Comparison of ENCODE assay signal across 8 cellular contexts in the genomic region with DNA sequence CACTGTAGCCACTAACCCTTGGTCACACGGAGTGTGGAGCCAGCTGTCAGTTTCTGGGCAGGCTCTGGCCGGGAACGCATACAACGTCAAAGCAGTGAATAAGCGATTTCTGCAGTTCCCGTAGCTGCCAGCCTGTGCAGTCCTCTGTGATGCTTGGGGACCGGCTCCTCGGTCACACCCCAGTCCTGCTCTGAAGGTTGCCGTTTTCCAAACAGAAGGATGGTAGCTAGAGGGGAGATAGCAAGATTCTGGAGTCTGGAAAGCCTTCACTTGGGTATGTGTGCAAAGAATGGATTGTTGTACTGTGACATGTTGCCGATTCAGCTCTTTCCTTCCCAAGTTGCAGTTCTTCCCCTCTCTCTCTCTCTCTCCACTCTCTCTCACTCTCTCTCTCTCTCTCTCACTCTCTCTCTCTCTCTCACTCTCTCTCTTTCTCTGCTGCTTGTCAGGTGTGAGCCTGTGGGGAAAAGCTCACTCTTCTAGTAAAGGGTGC. TPM values are rescaled to one million over a fixed set of nuclear protein-coding genes. Genes with fewer than 3 reads are reported as not detected.
DNase-seq lines count a peak whose midpoint lies in the region; TF ChIP-seq lines count a peak whose summit lies in the region.

No MANE protein-coding gene starts in this region.

- H3K9ac ChIP-seq in GM23248 = peak overlapping the region; percentile 67

- peak overlapping the region; percentile 89 for H2AFZ ChIP-seq in GM23248

- peak overlapping the region; percentile 79 for H3K4me3 Mint-ChIP-seq in activated T-cell treated with anti-CD3 and anti-CD28 coated beads, Interleukin-2, amount 50 U/mL, for 24 hours
- H3K4me3 Mint-ChIP-seq in neural crest cell = peak overlapping the region; percentile 47

- no peaks in the 10 kb centered on the region for H3K9me2 ChIP-seq in GM23248 (ENCODE audit: insufficient read depth)

- H3K27me3 Mint-ChIP-seq in activated T-cell treated with anti-CD3 and anti-CD28 coated beads, Interleukin-2, amount 50 U/mL, for 24 hours = no peaks in the 10 kb centered on the region
- H3K27me3 Mint-ChIP-seq in neural crest cell (ENCODE audit: low read depth) = no peaks in the 10 kb centered on the region

- H3K36me3 ChIP-seq in GM23248 (ENCODE audit: low read depth) = no peaks in the 10 kb centered on the region
- no peaks in the 10 kb centered on the region for H3K36me3 ChIP-seq in vagina

- H3K79me2 ChIP-seq in GM23248 (ENCODE audit: insufficient read depth) = no peaks in the 10 kb centered on the region; the same call in 1 of the 2 replicates

- intact Hi-C loops in vagina (cut with DNase I) = no loop called here

- H3K4me3 ChIP-seq in GM23248 (peak overlapping the region; percentile 68), fibroblast of mammary gland (ENCODE audit: control insufficient read depth, low read depth, low read length) (peak overlapping the region; percentile 45), vagina (peak overlapping the region; percentile 29 to 49)

- peaks cover 55% of the 10 kb centered on the region for H3K36me3 Mint-ChIP-seq in activated T-cell treated with anti-CD3 and anti-CD28 coated beads, Interleukin-2, amount 50 U/mL, for 24 hours (ENCODE audit: low read depth)
- H3K36me3 Mint-ChIP-seq in neural crest cell (ENCODE audit: low read depth) = peaks cover 2% of the 10 kb centered on the region

- peak overlapping the region; percentile 95 for H3K27ac Mint-ChIP-seq in activated T-cell treated with anti-CD3 and anti-CD28 coated beads, Interleukin-2, amount 50 U/mL, for 24 hours
- peak overlapping the region; percentile 81 for H3K27ac Mint-ChIP-seq in neural crest cell (ENCODE audit: unreplicated experiment)

- H3K27ac ChIP-seq in GM23248 (peak overlapping the region; percentile 51), vagina (peak overlapping the region; percentile 89)

- H3K4me1 Mint-ChIP-seq in activated T-cell treated with anti-CD3 and anti-CD28 coated beads, Interleukin-2, amount 50 U/mL, for 24 hours (ENCODE audit: low read depth) = peaks cover 93% of the 10 kb centered on the region
- peaks cover 43% of the 10 kb centered on the region for H3K4me1 Mint-ChIP-seq in neural crest cell

- no peaks in the 10 kb centered on the region for H3K9me3 ChIP-seq in GM23248 (ENCODE audit: low read depth)
- no peaks in the 10 kb centered on the region for H3K9me3 ChIP-seq in vagina

- H3K4me1 ChIP-seq in GM23248 (ENCODE audit: insufficient read depth) (peaks cover 22% of the 10 kb centered on the region), vagina (peaks cover 36% of the 10 kb centered on the region)

- no peaks in the 10 kb centered on the region for H3K27me3 ChIP-seq in GM23248 (replicated peaks; ENCODE audit: insufficient read depth)
- no peaks in the 10 kb centered on the region for H3K27me3 ChIP-seq in vagina

- no peak for TF ChIP-seq CTCF in GM10266 (IDR thresholded peaks at IDR 0.05; ENCODE audit: control insufficient read depth, insufficient read depth, low read depth, missing control alignments)
- TF ChIP-seq CTCF in fibroblast of mammary gland (conservative IDR thresholded peaks at IDR 0.05; ENCODE audit: control insufficient read depth, insufficient read depth, low read depth, low read length) = no peak
- TF ChIP-seq CTCF in neural crest cell (conservative IDR thresholded peaks at IDR 0.05) = no peak
- peak in 1 of 3 experiments; percentile 94 for TF ChIP-seq CTCF in vagina (IDR thresholded peaks at IDR 0.05)

- H3K4me2 ChIP-seq in GM23248 (ENCODE audit: unreplicated experiment) = peak overlapping the region; percentile 78

- in situ Hi-C loops in GM23248 (cut with MboI) = no loop called here

- no peaks in the 10 kb centered on the region for H4K20me1 ChIP-seq in GM23248 (ENCODE audit: insufficient read depth)

- DNase-seq in GM10266 (ENCODE audit: extremely low spot score) (peak; percentile 57), GM23248 (peak; percentile 75), M059J (ENCODE audit: low read depth) (peak; percentile 56), fibroblast of mammary gland (ENCODE audit: low read depth) (peak; percentile 48), neural crest cell (ENCODE audit: low read depth, low spot score) (peak; percentile 39), vagina (ENCODE audit: extremely low spot score in 2 of 2) (no peak), NCI-H187 (lab: John Stamatoyannopoulos, UW) (no peak)
- DNase-seq in activated T-cell treated with anti-CD3 and anti-CD28 coated beads, Interleukin-2, amount 50 U/mL, for 24 hours = peak; percentile 68

- no peaks in the 10 kb centered on the region for H3K9me3 Mint-ChIP-seq in activated T-cell treated with anti-CD3 and anti-CD28 coated beads, Interleukin-2, amount 50 U/mL, for 24 hours
- H3K9me3 Mint-ChIP-seq in neural crest cell = no peaks in the 10 kb centered on the region

- TF ChIP-seq POLR2A in vagina (IDR thresholded peaks at IDR 0.05) = no peak

- 5 to 6% methylated on average over 10 of the region's 10 CpGs for WGBS in GM23248 (ENCODE audit: low coverage in 1 of 2, low lambda C conversion rate in 2 of 2, missing lambda C conversion rate in 2 of 2), 2 experiments

- peaks cover 9% of the 10 kb centered on the region; the same call in 1 of the 2 replicates for H3F3A ChIP-seq in GM23248 (ENCODE audit: insufficient read depth)

RNA-seq across cellular contexts. Expression of a gene that starts 38.7 kb away (rescaled TPM):
- total RNA-seq in GM23248 (2014; rRNA removed; shearing (Covaris generic)) = not detected in 2 replicates
- polyA plus RNA-seq in GM23248 (2016; fragmentation: Nextera tagmentation; extraction: Ambion mirVana) = 0.10 TPM in 2 replicates
- not detected in 2 replicates for total RNA-seq in M059J (2014; rRNA removed; shearing (Covaris generic))
- total RNA-seq in neural crest cell (not detected in 2 replicates), vagina (not detected)

Comparison
In these comparisons a context has a peak if more than half of its experiments do, and no peak if none do; other contexts are left out.
1. DNase-seq: peak in GM10266 (single experiment), GM23248 (single experiment), M059J (single experiment), activated T-cell treated with anti-CD3 and anti-CD28 coated beads, Interleukin-2, amount 50 U/mL, for 24 hours (single experiment), fibroblast of mammary gland (single experiment) and neural crest cell (single experiment); none in vagina (0 of 2) and NCI-H187 (0 of 2).
2. Peak in every context shown above with its lines, with median percentiles within 50 percentile points of each other: H3K4me3 ChIP-seq.